Comparison of ENCODE assay signal across 14 cellular contexts in the genomic region with DNA sequence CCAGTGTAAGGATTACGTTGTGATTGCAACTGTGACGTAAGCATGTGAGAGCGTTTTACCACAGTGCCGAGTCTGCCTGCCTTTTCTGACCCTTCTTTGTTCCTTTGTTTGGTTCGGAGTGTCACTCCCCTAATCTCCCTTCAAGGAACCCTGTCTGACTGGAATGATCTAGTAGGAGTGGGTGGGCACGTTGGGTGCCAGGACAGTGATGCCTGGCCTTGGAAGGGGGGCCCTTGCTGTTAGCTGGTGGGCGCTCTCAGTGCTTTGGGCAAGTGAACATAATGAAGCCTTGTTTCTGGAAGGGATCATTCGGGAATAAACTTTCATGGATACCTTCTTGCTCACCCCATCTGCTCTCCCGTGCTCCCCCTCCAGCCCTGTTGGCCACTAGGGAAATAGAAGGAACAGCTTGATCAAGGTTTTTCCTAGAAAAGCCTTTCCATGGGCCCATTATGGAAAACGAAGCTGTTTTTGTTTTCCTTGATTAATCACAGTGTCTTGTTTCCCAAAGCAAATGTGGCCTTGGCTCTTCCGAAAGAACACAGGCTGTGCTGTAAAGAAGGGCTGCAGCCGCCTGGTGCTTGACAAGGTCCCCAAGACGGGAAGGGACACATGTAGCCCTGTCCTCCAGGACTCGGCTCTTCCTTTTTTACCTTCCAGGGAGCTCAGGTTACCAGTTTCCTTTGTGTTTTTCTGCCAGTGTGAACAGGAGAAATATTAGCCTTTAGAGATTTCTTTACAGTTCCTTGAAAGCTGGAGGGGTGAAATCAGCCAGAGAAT.
DNase-seq lines count a peak whose midpoint lies in the region; ATAC-seq and TF ChIP-seq lines count a peak whose summit lies in the region.
"Had no signal": no experiment of that assay in that cellular context is flagged by ENCODE, and none has a peak within 500 bp of the region (broad histone marks: within the 10 kb centered on the region; RNA-seq: fewer than 3 reads in every experiment).

No MANE protein-coding gene starts in this region.

- DNase-seq in GM23338 (ENCODE audit: low spot score) = peak; percentile 38
- DNase-seq in NCI-H2227 (lab: John Stamatoyannopoulos, UW; ENCODE audit: unreplicated experiment) = peak; percentile 39
- DNase-seq in right atrium auricular region (ENCODE audit: low spot score) = peak; percentile 49
- DNase-seq in progenitor cell of endocrine pancreas (ENCODE audit: low spot score, unreplicated experiment) = no peak
- no peak for DNase-seq in effector CD8-positive, alpha-beta T cell (lab: John Stamatoyannopoulos, UW)
- no peak for DNase-seq in GM13976 (ENCODE audit: low spot score)
- no peak for DNase-seq in erythroblast (lab: John Stamatoyannopoulos, UW)
- no peak for DNase-seq in amniotic stem cell (lab: John Stamatoyannopoulos, UW)
- DNase-seq: activated gamma-delta T cell; BE2C; NCI-H2029; SHP77 treated with DMSO at 0.1 percent for 48 hours; stimulated activated naive CD8-positive, alpha-beta T cell treated with anti-CD3 and anti-CD28 coated beads, Interleukin-15, Interleukin-2, amounts not matched to agents 100 U/mL and 50 U/mL, for 24 hours had no signal

- no peak for TF ChIP-seq POLR2A in erythroblast (IDR thresholded peaks at IDR 0.05; ENCODE audit: low read length)

- H2AFZ ChIP-seq in GM23338 = peak overlapping the region; percentile 87
- H2AFZ ChIP-seq: hepatocyte had no signal

- H4K20me1 ChIP-seq in GM23338 (replicated peaks; ENCODE audit: insufficient read depth) = no peaks in the 10 kb centered on the region

- in situ Hi-C loops in GM13976 (cut with MboI; ENCODE audit: low sequenced_read_pairs, unreplicated experiment) = no loop called here

- H3K4me3 Mint-ChIP-seq in GM23338 = no peak overlapping the region
- no peak overlapping the region for H3K4me3 Mint-ChIP-seq in progenitor cell of endocrine pancreas (ENCODE audit: low read depth)

- peak overlapping the region; percentile 37 for H3K27ac Mint-ChIP-seq in GM23338
- peak overlapping the region; percentile 46 for H3K27ac Mint-ChIP-seq in progenitor cell of endocrine pancreas

- ATAC-seq in GM23338 = peak; percentile 70
- ATAC-seq: stimulated activated naive CD8-positive, alpha-beta T cell treated with anti-CD3 and anti-CD28 coated beads, Interleukin-15, Interleukin-2, amounts not matched to agents 100 U/mL and 50 U/mL, for 24 hours had no signal

- H3K4me1 Mint-ChIP-seq in GM23338 (peaks cover 29% of the 10 kb centered on the region), progenitor cell of endocrine pancreas (ENCODE audit: low read depth) (peaks cover 19% of the 10 kb centered on the region)

- no peak overlapping the region for H3K4me2 ChIP-seq in GM23338
- H3K4me2 ChIP-seq: hepatocyte had no signal

- no peak for TF ChIP-seq CTCF in GM23338 (conservative IDR thresholded peaks at IDR 0.05; ENCODE audit: low read depth in 2 of 2)
- no peak for TF ChIP-seq CTCF in right atrium auricular region (IDR thresholded peaks at IDR 0.05)
- TF ChIP-seq CTCF in progenitor cell of endocrine pancreas (IDR thresholded peaks at IDR 0.05; ENCODE audit: unreplicated experiment) = no peak
- no peak for TF ChIP-seq CTCF in GM13976 (IDR thresholded peaks at IDR 0.05; ENCODE audit: borderline replicate concordance, control extremely low read depth, extremely low read depth, insufficient read depth, missing control alignments)

- H3K27me3 Mint-ChIP-seq in GM23338 (ENCODE audit: insufficient read depth, low read depth, poor library complexity) (peaks cover 8% of the 10 kb centered on the region), progenitor cell of endocrine pancreas (peaks cover 3% of the 10 kb centered on the region)

- H3K27ac ChIP-seq in GM23338 (ENCODE audit: low read depth) (no peak overlapping the region), right atrium auricular region (peak overlapping the region in 1 of 2 donors; percentile 23)
- H3K27ac ChIP-seq: hepatocyte had no signal

- H3K36me3 ChIP-seq in GM23338 (ENCODE audit: insufficient read depth) = no peaks in the 10 kb centered on the region
- H3K36me3 ChIP-seq in right atrium auricular region = no peaks in the 10 kb centered on the region
- H3K36me3 ChIP-seq: BE2C had no signal

- H3K9me3 Mint-ChIP-seq in GM23338 (no peaks in the 10 kb centered on the region), progenitor cell of endocrine pancreas (ENCODE audit: low read depth) (no peaks in the 10 kb centered on the region)

- H3K9me2 ChIP-seq in GM23338 (ENCODE audit: insufficient read depth) = peaks cover 9% of the 10 kb centered on the region; the same call in 1 of the 2 replicates

- H3K4me1 ChIP-seq in GM23338 (ENCODE audit: insufficient read depth) (peaks cover 12% of the 10 kb centered on the region; the same call in 1 of the 2 replicates), right atrium auricular region (peaks cover 0 to 41% of the 10 kb centered on the region in 2 donors)
- H3K4me1 ChIP-seq: BE2C had no signal

- no peaks in the 10 kb centered on the region for H3K79me2 ChIP-seq in GM23338 (replicated peaks; ENCODE audit: insufficient read depth)
- H3K79me2 ChIP-seq: hepatocyte had no signal

- H3K9me3 ChIP-seq in right atrium auricular region = no peaks in the 10 kb centered on the region
- H3K9me3 ChIP-seq: BE2C had no signal

- H3K27me3 ChIP-seq in GM23338 (ENCODE audit: insufficient read depth) (no peaks in the 10 kb centered on the region), right atrium auricular region (no peaks in the 10 kb centered on the region)
- H3K27me3 ChIP-seq: BE2C, hepatocyte had no signal

- no peaks in the 10 kb centered on the region for H3F3A ChIP-seq in GM23338 (replicated peaks; ENCODE audit: low read depth)

- H3K4me3 ChIP-seq in GM23338 (no peak overlapping the region), right atrium auricular region (no peak overlapping the region)
- H3K4me3 ChIP-seq: hepatocyte had no signal

- H3K36me3 Mint-ChIP-seq in GM23338 (ENCODE audit: low read depth) = no peaks in the 10 kb centered on the region
- no peaks in the 10 kb centered on the region for H3K36me3 Mint-ChIP-seq in progenitor cell of endocrine pancreas (ENCODE audit: insufficient read depth)

TF ChIP-seq in GM23338, 12 proteins besides CTCF, POLR2A, EP300 and RAD21 (continues in another document):
- TF ChIP-seq EZH2 (IDR thresholded peaks at IDR 0.05; ENCODE audit: low read depth, unreplicated experiment) (no peak), ETS1 (IDR thresholded peaks at IDR 0.05) (no peak), ZNF331 (CRISPR knock-in tag; IDR thresholded peaks at IDR 0.05; ENCODE audit: low read depth) (no peak), ZNF114 (CRISPR knock-in tag; IDR thresholded peaks at IDR 0.05) (no peak), EZH2phosphoT487 (IDR thresholded peaks at IDR 0.05; ENCODE audit: unreplicated experiment) (no peak), JUNB (IDR thresholded peaks at IDR 0.05; ENCODE audit: unreplicated experiment) (no peak), STAT1 (IDR thresholded peaks at IDR 0.05; ENCODE audit: unreplicated experiment) (no peak), POLR2AphosphoS5 (IDR thresholded peaks at IDR 0.05; ENCODE audit: low read depth) (no peak), CREB1 (CRISPR knock-in tag; IDR thresholded peaks at IDR 0.05; ENCODE audit: low read depth) (no peak), NANOG (IDR thresholded peaks at IDR 0.05; ENCODE audit: borderline replicate concordance) (no peak)
- TF ChIP-seq, protein P1, sequence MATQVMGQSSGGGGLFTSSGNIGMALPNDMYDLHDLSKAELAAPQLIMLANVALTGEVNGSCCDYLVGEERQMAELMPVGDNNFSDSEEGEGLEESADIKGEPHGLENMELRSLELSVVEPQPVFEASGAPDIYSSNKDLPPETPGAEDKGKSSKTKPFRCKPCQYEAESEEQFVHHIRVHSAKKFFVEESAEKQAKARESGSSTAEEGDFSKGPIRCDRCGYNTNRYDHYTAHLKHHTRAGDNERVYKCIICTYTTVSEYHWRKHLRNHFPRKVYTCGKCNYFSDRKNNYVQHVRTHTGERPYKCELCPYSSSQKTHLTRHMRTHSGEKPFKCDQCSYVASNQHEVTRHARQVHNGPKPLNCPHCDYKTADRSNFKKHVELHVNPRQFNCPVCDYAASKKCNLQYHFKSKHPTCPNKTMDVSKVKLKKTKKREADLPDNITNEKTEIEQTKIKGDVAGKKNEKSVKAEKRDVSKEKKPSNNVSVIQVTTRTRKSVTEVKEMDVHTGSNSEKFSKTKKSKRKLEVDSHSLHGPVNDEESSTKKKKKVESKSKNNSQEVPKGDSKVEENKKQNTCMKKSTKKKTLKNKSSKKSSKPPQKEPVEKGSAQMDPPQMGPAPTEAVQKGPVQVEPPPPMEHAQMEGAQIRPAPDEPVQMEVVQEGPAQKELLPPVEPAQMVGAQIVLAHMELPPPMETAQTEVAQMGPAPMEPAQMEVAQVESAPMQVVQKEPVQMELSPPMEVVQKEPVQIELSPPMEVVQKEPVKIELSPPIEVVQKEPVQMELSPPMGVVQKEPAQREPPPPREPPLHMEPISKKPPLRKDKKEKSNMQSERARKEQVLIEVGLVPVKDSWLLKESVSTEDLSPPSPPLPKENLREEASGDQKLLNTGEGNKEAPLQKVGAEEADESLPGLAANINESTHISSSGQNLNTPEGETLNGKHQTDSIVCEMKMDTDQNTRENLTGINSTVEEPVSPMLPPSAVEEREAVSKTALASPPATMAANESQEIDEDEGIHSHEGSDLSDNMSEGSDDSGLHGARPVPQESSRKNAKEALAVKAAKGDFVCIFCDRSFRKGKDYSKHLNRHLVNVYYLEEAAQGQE (IDR thresholded peaks at IDR 0.05; ENCODE audit: unreplicated experiment) = no peak

Comparison
In these comparisons a context has a peak if more than half of its experiments do, and no peak if none do; other contexts are left out.
1. DNase-seq: peak in GM23338 (single experiment), NCI-H2227 (single experiment) and right atrium auricular region (single experiment); none in progenitor cell of endocrine pancreas (single experiment), effector CD8-positive, alpha-beta T cell (single experiment), GM13976 (single experiment), erythroblast (0 of 2) and amniotic stem cell (single experiment).